17 cellular contexts compared by ENCODE assay signal in genomic region chr3:123668906-123669305, GRCh38.
DNase-seq lines count a peak whose midpoint lies in the region; ATAC-seq and TF ChIP-seq lines count a peak whose summit lies in the region.
"Had no signal": no experiment of that assay in that cellular context is flagged by ENCODE, and none has a peak within 500 bp of the region (broad histone marks: within the 10 kb centered on the region; RNA-seq: fewer than 3 reads in every experiment).

No MANE protein-coding gene starts in this region.

- H3K9me3 ChIP-seq in BLaER1 (peaks cover 5% of the 10 kb centered on the region; the same call in 1 of the 2 replicates), thoracic aorta (no peaks in the 10 kb centered on the region)

- H3K36me3 Mint-ChIP-seq in chondrocyte (ENCODE audit: low read depth) = peaks cover 61% of the 10 kb centered on the region

- H3K4me3 ChIP-seq in BLaER1 (no peak overlapping the region), thoracic aorta (no peak overlapping the region)

- H3K36me3 ChIP-seq in BLaER1 (peaks cover 49% of the 10 kb centered on the region), thoracic aorta (peaks cover 39% of the 10 kb centered on the region)

- peaks cover 83% of the 10 kb centered on the region for H3K4me1 ChIP-seq in BLaER1
- peaks cover 17 to 82% of the 10 kb centered on the region in 2 donors for H3K4me1 ChIP-seq in thoracic aorta (ENCODE audit: control insufficient read depth in 1 of 2, low read depth in 2 of 2)

- TF ChIP-seq CTCF in chondrocyte (IDR thresholded peaks at IDR 0.05) (no peak), thoracic aorta (IDR thresholded peaks at IDR 0.05) (no peak)

- peak overlapping the region; percentile 63 for H3K27ac Mint-ChIP-seq in chondrocyte (ENCODE audit: unreplicated experiment)

- ATAC-seq in thoracic aorta (ENCODE audit: insufficient number of reproducible peaks, low FRiP score, low read depth) = no peak
- ATAC-seq in GM18520 (IDR thresholded peaks at IDR 0.05; ENCODE audit: unreplicated experiment) = no peak
- ATAC-seq: PC-3 had no signal

- no peaks in the 10 kb centered on the region for H3K27me3 Mint-ChIP-seq in chondrocyte (ENCODE audit: low read depth)

- H3K9me3 Mint-ChIP-seq in chondrocyte (ENCODE audit: low read depth) = no peaks in the 10 kb centered on the region

- peak overlapping the region; percentile 69 for H3K4me2 ChIP-seq in BLaER1

- intact Hi-C loops in cardiac septum (cut with DNase I) = no loop called here

- H3K4me1 Mint-ChIP-seq in chondrocyte (ENCODE audit: low read depth) = peaks cover 52% of the 10 kb centered on the region

- no peaks in the 10 kb centered on the region for H4K20me1 ChIP-seq in BLaER1

- peak overlapping the region; percentile 73 for H3K27ac ChIP-seq in BLaER1
- H3K27ac ChIP-seq in thoracic aorta = peak overlapping the region; percentile 67 to 94
- H3K27ac ChIP-seq: 22Rv1 had no signal

- H3K27me3 ChIP-seq in BLaER1 (no peaks in the 10 kb centered on the region), thoracic aorta (replicated peaks; ENCODE audit: insufficient read depth) (no peaks in the 10 kb centered on the region)

- peak overlapping the region; percentile 18; the same call in 1 of the 2 replicates for H3K9ac ChIP-seq in BLaER1

- H3K4me3 Mint-ChIP-seq in chondrocyte (ENCODE audit: unreplicated experiment) = no peak overlapping the region

- no peak for DNase-seq in chondrocyte (ENCODE audit: low spot score)
- peak; percentile 47 for DNase-seq in kidney glomerular epithelial cell (lab: John Stamatoyannopoulos, UW)
- DNase-seq in thoracic aorta (ENCODE audit: low spot score) = no peak
- DNase-seq in RPMI8226 = no peak
- DNase-seq in NCI-H69 (lab: John Stamatoyannopoulos, UW) = no peak
- DNase-seq in cardiac septum (ENCODE audit: low spot score) = no peak
- DNase-seq: AML-193, DMS 273 treated with DMSO at 0.1 percent for 48 hours, DND-41, NCI-H1417 treated with DMSO at 0.1 percent for 48 hours, NCI-H187 treated with DMSO at 0.1 percent for 48 hours, NCI-H345, NCI-H524 treated with DMSO at 0.1 percent for 48 hours, PC-3 had no signal
